Comparison of ENCODE assay signal across 17 cellular contexts in the genomic region with DNA sequence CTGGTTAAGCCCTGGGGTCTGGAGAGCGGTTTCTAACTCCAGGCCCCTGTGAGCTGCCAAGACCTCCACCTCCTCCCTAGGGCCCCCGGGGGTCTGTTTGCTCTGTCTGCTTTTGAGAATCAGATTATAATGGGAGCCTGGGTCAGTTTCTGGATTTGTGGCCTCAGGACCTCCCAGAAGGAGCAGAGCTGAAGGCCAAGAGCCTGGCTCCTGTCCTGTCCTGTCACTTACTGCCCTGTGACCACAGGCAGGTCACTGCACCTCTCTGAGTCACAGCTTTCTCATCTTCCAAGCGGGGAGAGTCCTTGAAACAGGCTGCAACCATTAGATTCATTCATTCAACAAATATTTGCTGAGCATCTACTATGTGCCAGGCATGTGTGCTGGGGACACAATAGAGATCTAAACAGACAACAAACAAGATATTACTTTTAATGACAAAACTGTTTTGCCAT.
DNase-seq lines count a peak whose midpoint lies in the region; ATAC-seq, FAIRE-seq and TF ChIP-seq lines count a peak whose summit lies in the region.
"Had no signal": no experiment of that assay in that cellular context is flagged by ENCODE, and none has a peak within 500 bp of the region (broad histone marks: within the 10 kb centered on the region; RNA-seq: fewer than 3 reads in every experiment).

No MANE protein-coding gene starts in this region.

- H3K4me3 Mint-ChIP-seq in Calu3 (ENCODE audit: low read depth, unreplicated experiment) = no peak overlapping the region
- H3K4me3 Mint-ChIP-seq: CD8-positive, alpha-beta memory T cell; IgD-negative memory B cell had no signal

- H3K36me3 ChIP-seq in bronchial epithelial cell (ENCODE audit: control insufficient read depth, insufficient read depth, low read length) (no peaks in the 10 kb centered on the region), osteoblast (ENCODE audit: insufficient read depth, low read length) (no peaks in the 10 kb centered on the region)

- BruUV-seq in Calu3 (replicated peaks; lab: Mats Ljungman, UMichigan) = no TSS peak

- H2AFZ ChIP-seq in osteoblast (ENCODE audit: low read length) = no peak overlapping the region

- no peaks in the 10 kb centered on the region for H3K4me1 ChIP-seq in osteoblast (ENCODE audit: insufficient read depth, low read length)

- TF ChIP-seq CTCF in Calu3 (IDR thresholded peaks at IDR 0.05; ENCODE audit: unreplicated experiment) (no peak), bronchial epithelial cell (IDR thresholded peaks at IDR 0.05; ENCODE audit: insufficient read depth, low read length, severe bottlenecking) (no peak), osteoblast (IDR thresholded peaks at IDR 0.05; ENCODE audit: extremely low read depth, low read depth, low read length) (no peak), lower leg skin (IDR thresholded peaks at IDR 0.05) (no peak)

- intact Hi-C loops in Calu3 (cut with micrococcal nuclease; ENCODE audit: unreplicated experiment) (no loop called here), lower leg skin (cut with DNase I; ENCODE audit: low total_unique reads) (no loop called here)

- no peak for FAIRE-seq in bronchial epithelial cell (lab: Jason Lieb, UNC)
- FAIRE-seq: GM12892 had no signal

- 64 to 73% methylated on average over 2 of the region's 3 CpGs for WGBS in lower leg skin, 2 donors

- H3K27me3 ChIP-seq in bronchial epithelial cell (ENCODE audit: control insufficient read depth, insufficient read depth, low read length) = peaks cover 4% of the 10 kb centered on the region
- H3K27me3 ChIP-seq in osteoblast (ENCODE audit: insufficient read depth, low read length) = peaks cover 36% of the 10 kb centered on the region

- no peaks in the 10 kb centered on the region for H3K27me3 Mint-ChIP-seq in Calu3 (ENCODE audit: unreplicated experiment)

- peaks cover 45% of the 10 kb centered on the region for H3K4me1 Mint-ChIP-seq in Calu3 (ENCODE audit: low read depth, unreplicated experiment)
- H3K4me1 Mint-ChIP-seq: CD8-positive, alpha-beta memory T cell had no signal

- H3K9me3 ChIP-seq in osteoblast (ENCODE audit: low read depth, low read length) = no peaks in the 10 kb centered on the region

- no peak for DNase-seq in Calu3
- peak; percentile 40 for DNase-seq in HT-29 (ENCODE audit: low spot score)
- peak; percentile 10 for DNase-seq in bronchial epithelial cell (ENCODE audit: low read depth)
- peak; percentile 43 for DNase-seq in osteoblast (ENCODE audit: insufficient read length, low spot score, missing footprints)
- DNase-seq in SHP77 treated with DMSO at 0.1 percent for 48 hours (lab: John Stamatoyannopoulos, UW) = no peak
- DNase-seq in lower leg skin (ENCODE audit: low spot score in 2 of 2) = no peak
- DNase-seq: CD8-positive, alpha-beta memory T cell; DND-41; GF-D8; GOT3; NCI-H1105 treated with DMSO at 0.1 percent for 48 hours; NCI-H1694 treated with DMSO at 0.1 percent for 48 hours; NCI-H446; T-helper 1 cell had no signal

- no peak overlapping the region for H3K4me2 ChIP-seq in osteoblast (ENCODE audit: insufficient read depth, low read length)

- TF ChIP-seq POLR2A in lower leg skin (IDR thresholded peaks at IDR 0.05) = no peak

- CTCF ChIA-PET in Calu3 (lab: Charles Lee) = no interaction called here

- H3K27ac ChIP-seq in osteoblast (ENCODE audit: low read depth, low read length) = no peak overlapping the region

- H3K4me3 ChIP-seq in bronchial epithelial cell (ENCODE audit: low read depth, low read length) (no peak overlapping the region), osteoblast (ENCODE audit: insufficient read depth, low read length) (no peak overlapping the region), lower leg skin (ENCODE audit: low read depth, poor library complexity, severe bottlenecking) (no peak overlapping the region)

- H3K36me3 Mint-ChIP-seq in Calu3 (ENCODE audit: insufficient read depth, unreplicated experiment) = peaks cover 15% of the 10 kb centered on the region
- H3K36me3 Mint-ChIP-seq: CD8-positive, alpha-beta memory T cell had no signal

- no peaks in the 10 kb centered on the region for H3K9me3 Mint-ChIP-seq in Calu3 (ENCODE audit: low read depth, unreplicated experiment)
- H3K9me3 Mint-ChIP-seq: CD8-positive, alpha-beta memory T cell; IgD-negative memory B cell had no signal

- no peaks in the 10 kb centered on the region for H3K79me2 ChIP-seq in osteoblast (ENCODE audit: insufficient read depth, low read length)

- H3K27ac Mint-ChIP-seq in Calu3 (ENCODE audit: unreplicated experiment) = peak overlapping the region; percentile 14
- H3K27ac Mint-ChIP-seq: CD8-positive, alpha-beta memory T cell; IgD-negative memory B cell had no signal

- ATAC-seq in HG03571 (IDR thresholded peaks at IDR 0.05; ENCODE audit: unreplicated experiment) = no peak

- no peaks in the 10 kb centered on the region for H4K20me1 ChIP-seq in osteoblast (ENCODE audit: insufficient read depth, low read length)

Comparison
In these comparisons a context has a peak if more than half of its experiments do, and no peak if none do; other contexts are left out.
1. DNase-seq: peak in HT-29 (single experiment), bronchial epithelial cell (single experiment) and osteoblast (single experiment); none in Calu3 (single experiment), SHP77 treated with DMSO at 0.1 percent for 48 hours (single experiment) and lower leg skin (0 of 2).